Comparison of ENCODE assay signal across 9 cellular contexts in genomic region chr1:2322593-2323295, GRCh38.
DNase-seq lines count a peak whose midpoint lies in the region; ATAC-seq and TF ChIP-seq lines count a peak whose summit lies in the region.
"Had no signal": no experiment of that assay in that cellular context is flagged by ENCODE, and none has a peak within 500 bp of the region (broad histone marks: within the 10 kb centered on the region; RNA-seq: fewer than 3 reads in every experiment).

No MANE protein-coding gene starts in this region.

- peaks cover 11% of the 10 kb centered on the region; the same call in 1 of the 2 replicates for H3K4me1 ChIP-seq in HUES48 (ENCODE audit: control insufficient read depth, insufficient read depth, low read length)
- peaks cover 28% of the 10 kb centered on the region for H3K4me1 ChIP-seq in ectodermal cell (ENCODE audit: control insufficient read depth, insufficient read depth, low read length)
- H3K4me1 ChIP-seq in stomach smooth muscle (ENCODE audit: control insufficient read depth, insufficient read depth, low read length), result peaks cover 54% of the 10 kb centered on the region

- H3K27me3 Mint-ChIP-seq in natural killer cell (ENCODE audit: low read depth in 2 of 2), result peaks cover 0 to 7% of the 10 kb centered on the region in 2 donors

- no peak for ATAC-seq in GM18867 (IDR thresholded peaks at IDR 0.05; ENCODE audit: unreplicated experiment)
- no peak for ATAC-seq in GM19328 (IDR thresholded peaks at IDR 0.05; ENCODE audit: unreplicated experiment)
- ATAC-seq in natural killer cell, result no peak

- no peak overlapping the region for H3K27ac Mint-ChIP-seq in natural killer cell

- H3K9me3 Mint-ChIP-seq in natural killer cell, result no peaks in the 10 kb centered on the region

- DNase-seq in lung microvascular endothelial cell (ENCODE audit: low read depth in 2 of 2), result peak; percentile 47 to 75
- DNase-seq in natural killer cell, result no peak
- no peak for DNase-seq in HK-2 (ENCODE audit: unreplicated experiment)
- DNase-seq: NK-92 treated with Interleukin-12 subunit alpha and Interleukin-12 subunit beta, amount 100 ng/mL, for 24 hours had no signal

- peak overlapping the region; percentile 12; the same call in 1 of the 2 replicates for H3K9ac ChIP-seq in HUES48 (ENCODE audit: low read depth, low read length)
- H3K9ac ChIP-seq in stomach smooth muscle (ENCODE audit: low read length in 2 of 2), result peak overlapping the region; percentile 51 to 70

- intact Hi-C loops in natural killer cell (cut with micrococcal nuclease), result no loop called here

- H3K36me3 ChIP-seq in HUES48 (ENCODE audit: control insufficient read depth, insufficient read depth, low read length), result no peaks in the 10 kb centered on the region
- no peaks in the 10 kb centered on the region for H3K36me3 ChIP-seq in ectodermal cell (ENCODE audit: control insufficient read depth, insufficient read depth, low read length)
- no peaks in the 10 kb centered on the region for H3K36me3 ChIP-seq in stomach smooth muscle (ENCODE audit: control insufficient read depth in 2 of 2, insufficient read depth in 2 of 2, low read length in 2 of 2)

- peak overlapping the region; percentile 28 for H3K27ac ChIP-seq in HUES48 (ENCODE audit: low read depth, low read length)
- peak overlapping the region; percentile 90 for H3K27ac ChIP-seq in ectodermal cell (ENCODE audit: insufficient read depth, low read depth, low read length, poor library complexity, severe bottlenecking)
- H3K27ac ChIP-seq in stomach smooth muscle (ENCODE audit: low read length), result peak overlapping the region; percentile 86

- no peak for TF ChIP-seq CTCF in natural killer cell (IDR thresholded peaks at IDR 0.05)

- WGBS in ectodermal cell, 2 experiments, result 93% methylated on average over 46 of the region's 46 CpGs

- no peak overlapping the region for H3K4me3 Mint-ChIP-seq in natural killer cell

- no peaks in the 10 kb centered on the region for H3K9me3 ChIP-seq in HUES48 (ENCODE audit: control insufficient read depth, insufficient read depth, low read length)
- H3K9me3 ChIP-seq in ectodermal cell (ENCODE audit: control insufficient read depth, low read length), result no peaks in the 10 kb centered on the region
- H3K9me3 ChIP-seq in stomach smooth muscle (ENCODE audit: control insufficient read depth in 2 of 2, low read length in 2 of 2), result no peaks in the 10 kb centered on the region

- no peaks in the 10 kb centered on the region for H3K27me3 ChIP-seq in HUES48 (ENCODE audit: control insufficient read depth, insufficient read depth, low read length)
- peaks cover 6% of the 10 kb centered on the region for H3K27me3 ChIP-seq in ectodermal cell (ENCODE audit: control insufficient read depth, insufficient read depth, low read length, poor library complexity, severe bottlenecking)
- no peaks in the 10 kb centered on the region for H3K27me3 ChIP-seq in stomach smooth muscle (ENCODE audit: control insufficient read depth in 1 of 2, insufficient read depth in 2 of 2, low read length in 2 of 2)

- peaks cover 0 to 6% of the 10 kb centered on the region in 2 donors for H3K4me1 Mint-ChIP-seq in natural killer cell

- H3K4me3 ChIP-seq in HUES48 (ENCODE audit: low read depth, low read length) (no peak overlapping the region), ectodermal cell (ENCODE audit: insufficient read depth, low read depth, low read length) (no peak overlapping the region), stomach smooth muscle (ENCODE audit: low read length in 2 of 2) (peak overlapping the region in 1 of 2 donors; percentile 47)

- no peaks in the 10 kb centered on the region for H3K36me3 Mint-ChIP-seq in natural killer cell

Comparison
In these comparisons a context has a peak if more than half of its experiments do, and no peak if none do; other contexts are left out.
1. H3K27ac ChIP-seq: peak in every context shown above with its lines; median percentile 90 in ectodermal cell; 86 in stomach smooth muscle; 28 in HUES48.
2. DNase-seq: peak in lung microvascular endothelial cell (2 of 2); none in natural killer cell (single experiment) and HK-2 (single experiment).